ENCODE assay signal across 8 cellular contexts in the genomic region with DNA sequence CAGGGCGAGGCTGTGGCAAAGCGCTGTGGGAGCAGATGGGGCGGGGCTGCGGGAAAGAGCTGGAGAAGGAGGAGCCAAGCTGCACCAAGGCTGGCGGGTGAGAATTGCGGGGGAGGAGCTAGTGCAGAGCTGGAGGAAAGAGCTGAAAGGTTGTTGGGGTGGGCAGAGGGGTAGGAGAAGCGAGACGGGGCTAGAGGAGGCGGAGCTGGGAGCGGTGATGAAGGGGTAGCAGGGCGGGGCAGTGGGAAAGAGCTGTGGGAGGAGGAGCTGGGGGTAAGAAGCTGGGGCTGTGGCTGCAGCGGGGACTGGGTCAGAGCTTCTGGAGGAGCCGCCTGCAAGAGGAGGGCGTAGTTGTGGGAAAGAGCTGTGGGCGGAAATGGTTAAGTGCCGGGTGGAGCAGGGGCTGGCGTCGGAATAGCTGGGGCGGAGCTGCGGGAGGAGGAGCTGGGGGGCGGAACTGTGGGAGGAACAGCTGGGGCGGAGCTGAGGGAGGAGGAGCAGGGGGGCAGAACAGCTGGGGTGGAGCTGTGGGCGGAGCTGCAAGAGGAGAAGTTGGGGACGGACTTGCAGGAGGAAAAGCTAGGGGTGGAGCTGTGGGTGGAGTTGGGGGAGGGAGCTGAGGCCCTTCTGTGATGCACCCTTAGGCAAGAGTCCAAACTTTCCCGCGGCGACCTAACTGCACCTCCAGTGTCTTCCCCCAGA. TPM values are rescaled to one million over a fixed set of nuclear protein-coding genes. Genes with fewer than 3 reads are reported as not detected.
DNase-seq lines count a peak whose midpoint lies in the region; ATAC-seq, FAIRE-seq and TF ChIP-seq lines count a peak whose summit lies in the region.

No MANE protein-coding gene starts in this region.

- H3K36me3 ChIP-seq in adrenal gland (replicated peaks in 1 of 2) (no peaks in the 10 kb centered on the region), heart left ventricle (no peaks in the 10 kb centered on the region)

- H3K36me3 Mint-ChIP-seq in type B pancreatic cell: no peaks in the 10 kb centered on the region

- H3K4me1 ChIP-seq in adrenal gland (replicated peaks in 1 of 2): no peaks in the 10 kb centered on the region
- H3K4me1 ChIP-seq in heart left ventricle: peaks cover 0 to 8% (median 5%) of the 10 kb centered on the region in 12 donors

- TF ChIP-seq POLR2A in GM12891 (IDR thresholded peaks at IDR 0.05; ENCODE audit: low read depth, low read length) (no peak), adrenal gland (IDR thresholded peaks at IDR 0.05) (peak; percentile 32 to 63), heart left ventricle (IDR thresholded peaks at IDR 0.05) (no peak)

- peak; percentile 48 for ATAC-seq in HG02798 (IDR thresholded peaks at IDR 0.05; ENCODE audit: poor library complexity, unreplicated experiment)
- peak; percentile 68 to 78 (median 72) for ATAC-seq in heart left ventricle

- TF ChIP-seq CTCF in adrenal gland (IDR thresholded peaks at IDR 0.05) (peak in 5 of 6 experiments; percentile 28 to 69 (median 66)), heart left ventricle (IDR thresholded peaks at IDR 0.05) (peak in 5 of 12 donors; percentile 46 to 61 (median 57)), type B pancreatic cell (conservative IDR thresholded peaks at IDR 0.05) (no peak)

- H3K4me3 ChIP-seq in adrenal gland: peak overlapping the region in 2 of 4 donors; percentile 26 to 45
- peak overlapping the region in 11 of 12 donors; percentile 30 to 94 (median 58) for H3K4me3 ChIP-seq in heart left ventricle

- peak; percentile 100 for FAIRE-seq in GM12891 (lab: Jason Lieb, UNC)

- WGBS in adrenal gland, 4 donors: 0 to 41% (median 16%) methylated on average over 25 to 27 of the region's 27 CpGs
- WGBS in heart left ventricle, 4 donors: 0 to 42% (median 19%) methylated on average over 27 of the region's 27 CpGs

- H3K27me3 ChIP-seq in adrenal gland: no peaks in the 10 kb centered on the region
- H3K27me3 ChIP-seq in heart left ventricle: no peaks in the 10 kb centered on the region

- intact Hi-C loops in adrenal gland (cut with DNase I): no loop called here
- intact Hi-C loops in heart left ventricle (cut with DNase I): loop anchor here in 1 of 10 donors (10.0 kb wide), 1 partner anchor 745 kb away; no protein-coding TSS in a partner anchor

- peak overlapping the region; percentile 98 for H3K27ac Mint-ChIP-seq in type B pancreatic cell

- DNase-seq in GM12891 (ENCODE audit: insufficient read length, low spot score): peak; percentile 44
- peak; percentile 77 for DNase-seq in NCI-H1417 treated with DMSO at 0.1 percent for 48 hours (lab: John Stamatoyannopoulos, UW)
- peak; percentile 94 for DNase-seq in SW480 (ENCODE audit: low spot score)
- DNase-seq in adrenal gland: peak; percentile 91 to 98 (median 97)
- DNase-seq in heart left ventricle: peak; percentile 95 to 97 (median 95)
- peak; percentile 94 for DNase-seq in pons (ENCODE audit: low spot score)
- DNase-seq in type B pancreatic cell (ENCODE audit: extremely low spot score, unreplicated experiment): peak; percentile 86

- no peaks in the 10 kb centered on the region for H3K4me1 Mint-ChIP-seq in type B pancreatic cell (ENCODE audit: unreplicated experiment)

- no peaks in the 10 kb centered on the region for H3K9me3 Mint-ChIP-seq in type B pancreatic cell

- peak overlapping the region; percentile 90 for H3K4me3 Mint-ChIP-seq in type B pancreatic cell

- H3K27ac ChIP-seq in adrenal gland: peak overlapping the region; percentile 57 to 95 (median 91)
- H3K27ac ChIP-seq in heart left ventricle: peak overlapping the region; percentile 86 to 100 (median 93)

- H3K9me3 ChIP-seq in adrenal gland (replicated peaks in 1 of 3) (no peaks in the 10 kb centered on the region), heart left ventricle (no peaks in the 10 kb centered on the region)

- no peaks in the 10 kb centered on the region for H3K27me3 Mint-ChIP-seq in type B pancreatic cell

TF ChIP-seq in GM12891, 5 proteins besides CTCF, POLR2A, EP300 and RAD21:
- TF ChIP-seq POLR2AphosphoS5 (IDR thresholded peaks at IDR 0.05; ENCODE audit: low read depth, low read length) (0 out of 2 replicates have a peak, but pooled peaks have one; percentile 32), POU2F2 (IDR thresholded peaks at IDR 0.05; ENCODE audit: low read depth, low read length) (no peak), SPI1 (IDR thresholded peaks at IDR 0.05; ENCODE audit: low read depth, low read length) (peak; percentile 51)
TF ChIP-seq in GM12891: peak in this region for 2.

RNA-seq across cellular contexts. Expression of gene EOLA2, which starts 1.9 kb away (rescaled TPM):
- 36.6 TPM for polyA plus RNA-seq in GM12891 (2012; ENCODE audit: low read depth, missing spikeins)
- 10 to 100 TPM; 17.2 to 34.1 (median 28.7) TPM for total RNA-seq in adrenal gland
- 10 to 100 TPM; 27.8 to 53.2 (median 32.6) TPM for polyA plus RNA-seq in adrenal gland
- 10 to 100 TPM; 16.9 to 30.4 (median 22.3) TPM for total RNA-seq in heart left ventricle
- 10 to 100 TPM; 14.7 to 44.3 TPM for polyA plus RNA-seq in heart left ventricle
- 32.7 and 39.0 TPM in 2 replicates for total RNA-seq in type B pancreatic cell (ENCODE audit: low replicate concordance)

RNA-seq across cellular contexts. Expression of gene HSFX4, which starts 10.8 kb away (rescaled TPM):
- 0.49 TPM for polyA plus RNA-seq in GM12891 (2012; ENCODE audit: low read depth, missing spikeins)
- total RNA-seq in adrenal gland (not detected), heart left ventricle (under 1 TPM in 2 of 9 donors, not detected in 7; 0.37 to 0.40 TPM), type B pancreatic cell (ENCODE audit: low replicate concordance) (not detected in 2 replicates)
- polyA plus RNA-seq in adrenal gland (under 1 TPM in 1 of 3 donors, not detected in 2; 0.10 TPM), heart left ventricle (under 1 TPM in 1 of 2 donors, not detected in 1; 0.07 TPM)

RNA-seq across cellular contexts. Expression of gene MAGEA8, which starts 59.2 kb away (rescaled TPM):
- not detected for polyA plus RNA-seq in GM12891 (2012; ENCODE audit: low read depth, missing spikeins)
- total RNA-seq in adrenal gland (not detected), heart left ventricle (not detected), type B pancreatic cell (ENCODE audit: low replicate concordance) (0.21 TPM in 1 of 2 replicates, not detected in the other)
- polyA plus RNA-seq in adrenal gland (not detected), heart left ventricle (not detected)

Comparison
In these comparisons a context has a peak if more than half of its experiments do, and no peak if none do; other contexts are left out.
1. DNase-seq: peak in every context shown above with its lines; median percentile 97 in adrenal gland; 95 in heart left ventricle; 94 in SW480; 94 in pons; 86 in type B pancreatic cell; 77 in NCI-H1417 treated with DMSO at 0.1 percent for 48 hours; 44 in GM12891.
2. POLR2A ChIP-seq: peak in adrenal gland (2 of 2); none in GM12891 (single experiment) and heart left ventricle (0 of 2).